In genomic region chr6:25223421-25224052, GRCh38 we compare ENCODE assay signal across 8 cellular contexts. TPM values are rescaled to one million over a fixed set of nuclear protein-coding genes. Genes with fewer than 3 reads are reported as not detected.
DNase-seq lines count a peak whose midpoint lies in the region; ATAC-seq and TF ChIP-seq lines count a peak whose summit lies in the region.

No MANE protein-coding gene starts in this region.

- ATAC-seq in psoas muscle (peak in 2 of 4 donors; percentile 55 to 56), GM19324 (IDR thresholded peaks at IDR 0.05; ENCODE audit: low FRiP score, unreplicated experiment) (no peak)

- H3K27me3 Mint-ChIP-seq in activated naive CD4-positive, alpha-beta T cell treated with anti-CD3 and anti-CD28 coated beads, Interleukin-2, amount 10 ng/mL, durations not matched to agents 7 days and 5 days, result peaks cover 6% of the 10 kb centered on the region

- H3K9me2 ChIP-seq in SK-N-SH, result no peaks in the 10 kb centered on the region

- H3F3A ChIP-seq in SK-N-SH (replicated peaks; ENCODE audit: insufficient read depth), result no peaks in the 10 kb centered on the region

- H3K79me2 ChIP-seq in SK-N-SH (ENCODE audit: insufficient read depth), result no peaks in the 10 kb centered on the region

- H3K27ac ChIP-seq in SK-N-SH (ENCODE audit: low read depth in 2 of 2, low read length in 1 of 2), result peak overlapping the region in 1 of 2 experiments; percentile 39; a peak in 1 of 4 replicates
- H3K27ac ChIP-seq in psoas muscle, result no peak overlapping the region

- H3K4me2 ChIP-seq in SK-N-SH, result peak overlapping the region; percentile 2; the same call in 1 of the 2 replicates

- intact Hi-C loops in psoas muscle (cut with DNase I), result loop anchor here in 1 of 2 donors (5.0 kb wide), 1 partner anchor 379 kb away; no protein-coding TSS in a partner anchor

- H3K36me3 ChIP-seq in SK-N-SH (replicated peaks in 1 of 2; ENCODE audit: control insufficient read depth in 1 of 2, insufficient read depth in 2 of 2, low read length in 1 of 2) (no peaks in the 10 kb centered on the region), psoas muscle (ENCODE audit: insufficient read depth in 1 of 2, low read depth in 1 of 2) (no peaks in the 10 kb centered on the region)

- H3K9me3 ChIP-seq in SK-N-SH (no peaks in the 10 kb centered on the region), psoas muscle (no peaks in the 10 kb centered on the region)

- H3K4me1 ChIP-seq in SK-N-SH (ENCODE audit: control insufficient read depth in 1 of 2, insufficient read depth in 2 of 2, low read depth in 1 of 2, low read length in 1 of 2) (peaks cover 3 to 29% of the 10 kb centered on the region in 2 experiments; a peak in 3 of 4 replicates), psoas muscle (no peaks in the 10 kb centered on the region)

- H3K4me3 Mint-ChIP-seq in activated naive CD4-positive, alpha-beta T cell treated with anti-CD3 and anti-CD28 coated beads, Interleukin-2, amount 10 ng/mL, durations not matched to agents 7 days and 5 days, result peak overlapping the region; percentile 31

- TF ChIP-seq CTCF in GM12873 (IDR thresholded peaks at IDR 0.05; ENCODE audit: insufficient read depth, low read depth, low read length, missing control alignments), result peak; percentile 76
- TF ChIP-seq CTCF in SK-N-SH (IDR thresholded peaks at IDR 0.05), result peak; percentile 99
- TF ChIP-seq CTCF in psoas muscle (IDR thresholded peaks at IDR 0.05), result peak; percentile 84

- CTCF ChIA-PET in SK-N-SH (lab: Yijun Ruan, JAX), result interaction anchor here (0.5 to 3.0 kb wide), 58 partner anchors 9 to 769 kb away, joined by 3 to 34 read pairs (median 4); partner anchors contain the start of gene CARMIL1
- CTCF ChIA-PET in activated naive CD4-positive, alpha-beta T cell treated with anti-CD3 and anti-CD28 coated beads, Interleukin-2, amount 10 ng/mL, durations not matched to agents 7 days and 5 days (lab: Charles Lee), result interaction anchor here (0.6 to 2.7 kb wide), 32 partner anchors 8 to 496 kb away, joined by 3 to 23 read pairs (median 4); partner anchors contain the start of gene CARMIL1

- peak; percentile 95 for TF ChIP-seq RAD21 in SK-N-SH (IDR thresholded peaks at IDR 0.05; ENCODE audit: low read length)

- no peak overlapping the region for H3K27ac Mint-ChIP-seq in activated naive CD4-positive, alpha-beta T cell treated with anti-CD3 and anti-CD28 coated beads, Interleukin-2, amount 10 ng/mL, durations not matched to agents 7 days and 5 days

- peak overlapping the region; percentile 64 for H2AFZ ChIP-seq in SK-N-SH (ENCODE audit: low read depth)

- no peak overlapping the region for H3K9ac ChIP-seq in SK-N-SH

- peaks cover 13% of the 10 kb centered on the region for H3K4me1 Mint-ChIP-seq in activated naive CD4-positive, alpha-beta T cell treated with anti-CD3 and anti-CD28 coated beads, Interleukin-2, amount 10 ng/mL, durations not matched to agents 7 days and 5 days

- H3K9me3 Mint-ChIP-seq in activated naive CD4-positive, alpha-beta T cell treated with anti-CD3 and anti-CD28 coated beads, Interleukin-2, amount 10 ng/mL, durations not matched to agents 7 days and 5 days, result no peaks in the 10 kb centered on the region

- no peaks in the 10 kb centered on the region for H4K20me1 ChIP-seq in SK-N-SH (ENCODE audit: insufficient read depth)

- DNase-seq in NAMALWA (ENCODE audit: low spot score), result peak; percentile 82
- peak; percentile 64 for DNase-seq in SK-N-SH
- peak; percentile 73 for DNase-seq in activated naive CD4-positive, alpha-beta T cell treated with anti-CD3 and anti-CD28 coated beads, Interleukin-2, amount 10 ng/mL, durations not matched to agents 7 days and 5 days
- DNase-seq in glomerular visceral epithelial cell (ENCODE audit: extremely low spot score), result peak; percentile 73
- DNase-seq in psoas muscle, result peak; percentile 63 to 68
- DNase-seq in ureter (ENCODE audit: low spot score), result peak; percentile 65

- no peaks in the 10 kb centered on the region for H3K27me3 ChIP-seq in SK-N-SH (ENCODE audit: insufficient read depth)
- H3K27me3 ChIP-seq in psoas muscle (ENCODE audit: insufficient read depth in 3 of 3, low read length in 2 of 3), result no peaks in the 10 kb centered on the region

- TF ChIP-seq EP300 in SK-N-SH (IDR thresholded peaks at IDR 0.05; ENCODE audit: borderline replicate concordance in 1 of 2, low read depth in 1 of 2, low read length in 1 of 2), result no peak

- no peaks in the 10 kb centered on the region for H3K36me3 Mint-ChIP-seq in activated naive CD4-positive, alpha-beta T cell treated with anti-CD3 and anti-CD28 coated beads, Interleukin-2, amount 10 ng/mL, durations not matched to agents 7 days and 5 days

- 11% methylated on average over 4 of the region's 4 CpGs for WGBS in SK-N-SH (ENCODE audit: low lambda C conversion rate)
- WGBS in psoas muscle, 3 donors, result 7 to 10% (median 9%) methylated on average over 4 of the region's 4 CpGs

- H3K4me3 ChIP-seq in SK-N-SH (ENCODE audit: low read depth in 2 of 2, low read length in 1 of 2) (peak overlapping the region; percentile 21 to 39), psoas muscle (peak overlapping the region; percentile 8)

- POLR2A ChIA-PET in SK-N-SH (lab: Yijun Ruan, JAX), result interaction anchor here (0.7 to 1.3 kb wide), 3 partner anchors 42 to 267 kb away, joined by 3 to 4 read pairs (median 4); partner anchors contain the start of gene CARMIL1

TF ChIP-seq in SK-N-SH, 30 proteins besides CTCF, POLR2A, EP300 and RAD21 (continues in another document):
- no peak for TF ChIP-seq FOXJ3 (CRISPR knock-in tag; IDR thresholded peaks at IDR 0.05)
- no peak for TF ChIP-seq EZH2phosphoT487 (IDR thresholded peaks at IDR 0.05; ENCODE audit: borderline replicate concordance, low read depth)
- TF ChIP-seq CHD2 (IDR thresholded peaks at IDR 0.05; ENCODE audit: low read length, partially characterized antibody), result peak; percentile 41
- TF ChIP-seq TEAD4 (IDR thresholded peaks at IDR 0.05; ENCODE audit: borderline replicate concordance, insufficient read depth), result no peak
- no peak for TF ChIP-seq USF2 (IDR thresholded peaks at IDR 0.05; ENCODE audit: borderline replicate concordance, low read depth, low read length)
- no peak for TF ChIP-seq REST (IDR thresholded peaks at IDR 0.05; ENCODE audit: low read depth, low read length)
- no peak for TF ChIP-seq SIN3A (IDR thresholded peaks at IDR 0.05; ENCODE audit: borderline replicate concordance, low read depth, low read length)
- no peak for TF ChIP-seq IRF3 (IDR thresholded peaks at IDR 0.05; ENCODE audit: low read depth, low read length)
- TF ChIP-seq RCOR1 (IDR thresholded peaks at IDR 0.05; ENCODE audit: low read length), result no peak
- no peak for TF ChIP-seq YY1 (IDR thresholded peaks at IDR 0.05; ENCODE audit: low read depth)
- TF ChIP-seq MXI1 (IDR thresholded peaks at IDR 0.05; ENCODE audit: low read depth, low read length), result no peak

RNA-seq across cellular contexts. Expression of gene CARMIL1, which starts 55.6 kb away (rescaled TPM):
- 1.7 TPM in 2 replicates for polyA plus RNA-seq in SK-N-SH (2012; rRNA removed)
- polyA plus RNA-seq in SK-N-SH (2012; cell fraction: cytosol; rRNA removed), result 2.2 TPM in 2 replicates
- polyA plus RNA-seq in SK-N-SH (2012; cell fraction: nucleus; rRNA removed), result 2.1 and 2.8 TPM in 2 replicates
- total RNA-seq in psoas muscle, result 1 to 10 TPM in 1 of 4 donors, under 1 TPM in 3; 0.34 to 1.0 (median 0.81) TPM
- polyA plus RNA-seq in psoas muscle, result under 1 TPM; 0.11 to 0.83 (median 0.44) TPM
- 28.4 TPM for total RNA-seq in ureter

Comparison
In these comparisons a context has a peak if more than half of its experiments do, and no peak if none do; other contexts are left out.
1. RNA of gene CARMIL1, which starts 55.6 kb away (total RNA-seq): 28.4 TPM in ureter (single experiment); 0.34 to 1.0 TPM in psoas muscle; every median in the first group is over 10 times any median in the second.
2. Peak in every context shown above with its lines, with median percentiles within 50 percentile points of each other: CTCF ChIP-seq and DNase-seq.